Comparison of ENCODE assay signal across 1 cellular context in genomic region chr12:111441107-111441928, GRCh38.
TF ChIP-seq lines count a peak whose summit lies in the region.

No MANE protein-coding gene starts in this region.

TF ChIP-seq in HepG2, 621 proteins besides CTCF, POLR2A, EP300 and RAD21 (continued from another document):
- TF ChIP-seq ZNF770 (CRISPR knock-in tag; IDR thresholded peaks at IDR 0.05) (peak; percentile 46; the same call in 1 of the 2 replicates), RBM22 (optimal IDR thresholded peaks at IDR 0.05; ENCODE audit: low read length) (peak; percentile 34)
